ENCODE assay signal across 8 cellular contexts in genomic region chr10:14571866-14572507, GRCh38.
DNase-seq lines count a peak whose midpoint lies in the region; ATAC-seq and TF ChIP-seq lines count a peak whose summit lies in the region.

No MANE protein-coding gene starts in this region.

- peak overlapping the region; percentile 3 to 28 for H3K9ac ChIP-seq in duodenal mucosa (ENCODE audit: low read depth in 1 of 2, low read length in 2 of 2)

- intact Hi-C loops in activated B cell treated with CpG ODN at 0.5 μM for 24 hours (cut with micrococcal nuclease), result loop anchor here (2.0 kb wide), 1 partner anchor 15 kb away; no protein-coding TSS in a partner anchor

- no peaks in the 10 kb centered on the region for H3K9me3 ChIP-seq in duodenal mucosa (ENCODE audit: control insufficient read depth in 1 of 2, low read length in 2 of 2)

- peak overlapping the region; percentile 26 for H3K27ac ChIP-seq in duodenal mucosa (ENCODE audit: low read depth, low read length)

- H3K4me3 ChIP-seq in GM08714 (ENCODE audit: low read length), result peak overlapping the region; percentile 35; the same call in 1 of the 2 replicates
- H3K4me3 ChIP-seq in duodenal mucosa (ENCODE audit: low read depth in 1 of 2, low read length in 2 of 2), result peak overlapping the region in 1 of 2 donors; percentile 7

- peaks cover 22 to 33% of the 10 kb centered on the region in 2 donors for H3K4me1 ChIP-seq in duodenal mucosa (ENCODE audit: control insufficient read depth in 1 of 2, insufficient read depth in 2 of 2, low read length in 2 of 2)

- CTCF ChIA-PET in activated B cell treated with CpG ODN at 0.5 μM for 24 hours (lab: Charles Lee), result no interaction called here

- H3K27ac Mint-ChIP-seq in activated B cell treated with CpG ODN at 0.5 μM for 24 hours, result peak overlapping the region; percentile 70

- no peaks in the 10 kb centered on the region for H3K9me3 Mint-ChIP-seq in activated B cell treated with CpG ODN at 0.5 μM for 24 hours

- H3K4me1 Mint-ChIP-seq in activated B cell treated with CpG ODN at 0.5 μM for 24 hours, result peaks cover 88% of the 10 kb centered on the region

- no peak for TF ChIP-seq CTCF in activated B cell treated with CpG ODN at 0.5 μM for 24 hours (IDR thresholded peaks at IDR 0.05)
- TF ChIP-seq CTCF in omental fat pad (IDR thresholded peaks at IDR 0.05), result no peak

- H3K4me3 Mint-ChIP-seq in activated B cell treated with CpG ODN at 0.5 μM for 24 hours, result peak overlapping the region; percentile 50

- POLR2A ChIA-PET in activated B cell treated with CpG ODN at 0.5 μM for 24 hours (lab: Charles Lee), result no interaction called here

- peaks cover 74% of the 10 kb centered on the region for H3K36me3 Mint-ChIP-seq in activated B cell treated with CpG ODN at 0.5 μM for 24 hours (ENCODE audit: low read depth)

- H3K27me3 ChIP-seq in duodenal mucosa (ENCODE audit: control insufficient read depth in 1 of 2, insufficient read depth in 2 of 2, low read length in 2 of 2), result no peaks in the 10 kb centered on the region

- ATAC-seq in HG02885 (IDR thresholded peaks at IDR 0.05; ENCODE audit: poor library complexity, unreplicated experiment) (peak; percentile 87), activated B cell treated with CpG ODN at 0.5 μM for 24 hours (ENCODE audit: low read depth) (peak; percentile 78), omental fat pad (ENCODE audit: low FRiP score) (peak; percentile 81)

- no peak for DNase-seq in activated B cell treated with CpG ODN at 0.5 μM for 24 hours
- no peak for DNase-seq in omental fat pad (ENCODE audit: low spot score)
- no peak for DNase-seq in NCI-H2227 treated with DMSO at 0.1 percent for 48 hours (lab: John Stamatoyannopoulos, UW)
- DNase-seq in NCI-H1436 (lab: John Stamatoyannopoulos, UW), result no peak
- DNase-seq in retina, result no peak

- H3K36me3 ChIP-seq in duodenal mucosa (ENCODE audit: control insufficient read depth in 1 of 2, insufficient read depth in 2 of 2, low read length in 2 of 2), result peaks cover 0 to 7% of the 10 kb centered on the region in 2 donors

- no peaks in the 10 kb centered on the region for H3K27me3 Mint-ChIP-seq in activated B cell treated with CpG ODN at 0.5 μM for 24 hours
